8 cellular contexts compared by ENCODE assay signal in genomic region chr4:165221999-165222994, GRCh38. TPM values are rescaled to one million over a fixed set of nuclear protein-coding genes. Genes with fewer than 3 reads are reported as not detected.
DNase-seq lines count a peak whose midpoint lies in the region; ATAC-seq and TF ChIP-seq lines count a peak whose summit lies in the region.
"Not testable (repeated sequence)": the region's sequence is repeated elsewhere in the genome, so short reads cannot be mapped to it uniquely, and the experiment has no call there.

No MANE protein-coding gene starts in this region.

- peak; percentile 84 to 92 for ATAC-seq in left cardiac atrium

- not testable (repeated sequence) for H3K4me1 ChIP-seq in ACC112 (ENCODE audit: control insufficient read depth, insufficient read depth, low read length, unreplicated experiment); muscle layer of duodenum (ENCODE audit: control insufficient read depth in 1 of 2, insufficient read depth in 2 of 2, low read length in 2 of 2)
- peaks cover 35% of the 10 kb centered on the region for H3K4me1 ChIP-seq in PC-9 (replicated peaks; ENCODE audit: insufficient read depth)

- not testable (repeated sequence) for H3K9me3 Mint-ChIP-seq in activated T-cell treated with anti-CD3 and anti-CD28 coated beads, Interleukin-2, amount 50 U/mL, for 24 hours

- H3K27ac ChIP-seq in ACC112 (ENCODE audit: low read depth, low read length) (peak overlapping the region; percentile 33), PC-9 (peak overlapping the region; percentile 97), muscle layer of duodenum (ENCODE audit: low read length) (peak overlapping the region; percentile 56), skin epidermis (peak overlapping the region in 15 of 21 experiments; percentile 24 to 78 (median 57))

- peak; percentile 87 for DNase-seq in H4 (ENCODE audit: low spot score)
- DNase-seq in PC-9: peak; percentile 60 to 91
- not testable (repeated sequence) for DNase-seq in activated T-cell treated with anti-CD3 and anti-CD28 coated beads, Interleukin-2, amount 50 U/mL, for 24 hours; left cardiac atrium
- peak; percentile 72 to 88 for DNase-seq in dermis microvascular lymphatic vessel endothelial cell (ENCODE audit: low read depth in 2 of 2)

- H3K79me2 ChIP-seq in ACC112 (ENCODE audit: control insufficient read depth, insufficient read depth, low read length, unreplicated experiment): not testable (repeated sequence)
- H3K79me2 ChIP-seq in PC-9 (ENCODE audit: low read depth): peaks cover 23% of the 10 kb centered on the region

- not testable (repeated sequence) for H3K27me3 ChIP-seq in ACC112 (ENCODE audit: insufficient read depth, low read length); PC-9 (ENCODE audit: insufficient read depth, low read depth); muscle layer of duodenum (ENCODE audit: low read depth, low read length)

- H3K36me3 Mint-ChIP-seq in activated T-cell treated with anti-CD3 and anti-CD28 coated beads, Interleukin-2, amount 50 U/mL, for 24 hours (ENCODE audit: low read depth): peaks cover 63% of the 10 kb centered on the region

- BruUV-seq in PC-9 (replicated peaks; lab: Mats Ljungman, UMichigan): TSS peak; percentile 16

- H3K9me3 ChIP-seq in PC-9 (ENCODE audit: insufficient read depth, low read depth); muscle layer of duodenum (ENCODE audit: control insufficient read depth in 1 of 2, low read length in 2 of 2): not testable (repeated sequence)

- H4K20me1 ChIP-seq in PC-9 (ENCODE audit: insufficient read depth): not testable (repeated sequence)

- not testable (repeated sequence) for H3K36me3 ChIP-seq in ACC112 (ENCODE audit: insufficient read depth, low read length); PC-9 (ENCODE audit: low read depth); muscle layer of duodenum (ENCODE audit: control insufficient read depth in 1 of 2, insufficient read depth in 2 of 2, low read length in 2 of 2)

- H3K27ac Mint-ChIP-seq in activated T-cell treated with anti-CD3 and anti-CD28 coated beads, Interleukin-2, amount 50 U/mL, for 24 hours: peak overlapping the region; percentile 65

- H3K4me3 ChIP-seq in ACC112 (ENCODE audit: low read depth, low read length); muscle layer of duodenum (ENCODE audit: low read depth in 1 of 2, low read length in 2 of 2); skin epidermis: not testable (repeated sequence)
- H3K4me3 ChIP-seq in PC-9: peak overlapping the region; percentile 16; the same call in 1 of the 2 replicates

- intact Hi-C loops in PC-9 (cut with micrococcal nuclease; ENCODE audit: unreplicated experiment): loop anchor here (1.0 kb wide), 1 partner anchor 91 kb away; no protein-coding TSS in a partner anchor
- intact Hi-C loops in left cardiac atrium (cut with DNase I): not testable (repeated sequence)

- H3K27me3 Mint-ChIP-seq in activated T-cell treated with anti-CD3 and anti-CD28 coated beads, Interleukin-2, amount 50 U/mL, for 24 hours: not testable (repeated sequence)

- not testable (repeated sequence) for H3K9me2 ChIP-seq in PC-9 (ENCODE audit: insufficient read depth)

- peak overlapping the region; percentile 62 for H3K4me2 ChIP-seq in PC-9

- not testable (repeated sequence) for H2AFZ ChIP-seq in ACC112 (ENCODE audit: low read length, unreplicated experiment); PC-9

- peaks cover 39% of the 10 kb centered on the region for H3K4me1 Mint-ChIP-seq in activated T-cell treated with anti-CD3 and anti-CD28 coated beads, Interleukin-2, amount 50 U/mL, for 24 hours (ENCODE audit: low read depth)

- POLR2A ChIA-PET in PC-9 (lab: Charles Lee; ENCODE audit: unreplicated experiment): not testable (repeated sequence)

- H3F3A ChIP-seq in PC-9 (ENCODE audit: insufficient read depth, low read depth): peaks cover 15% of the 10 kb centered on the region; the same call in 1 of the 2 replicates

- not testable (repeated sequence) for H3K4me3 Mint-ChIP-seq in activated T-cell treated with anti-CD3 and anti-CD28 coated beads, Interleukin-2, amount 50 U/mL, for 24 hours

- CTCF ChIA-PET in PC-9 (lab: Charles Lee): not testable (repeated sequence)

- not testable (repeated sequence) for TF ChIP-seq CTCF in PC-9 (conservative IDR thresholded peaks at IDR 0.05)

RNA-seq across cellular contexts. Expression of gene KLHL2, which starts 14.9 kb away (rescaled TPM):
- 12.0 and 13.2 TPM in 2 replicates for total RNA-seq in H4 (2014; rRNA removed; shearing (Covaris generic))
- total RNA-seq in PC-9 (2021): 26.4 and 27.2 TPM in 2 replicates
- total RNA-seq in dermis microvascular lymphatic vessel endothelial cell: 23.0 and 26.3 TPM in 2 replicates
- total RNA-seq in left cardiac atrium: 10 to 100 TPM; 11.0 to 14.3 TPM

Comparison
In these comparisons a context has a peak if more than half of its experiments do, and no peak if none do; other contexts are left out.
1. H3K27ac ChIP-seq: peak in every context shown above with its lines; median percentile 97 in PC-9; 57 in skin epidermis; 56 in muscle layer of duodenum; 33 in ACC112.